ENCODE assay signal across 8 cellular contexts in genomic region chr12:40225984-40226602, GRCh38. TPM values are rescaled to one million over a fixed set of nuclear protein-coding genes. Genes with fewer than 3 reads are reported as not detected.
DNase-seq lines count a peak whose midpoint lies in the region; ATAC-seq and TF ChIP-seq lines count a peak whose summit lies in the region.

No MANE protein-coding gene starts in this region.

- no peak overlapping the region for H3K27ac ChIP-seq in skeletal muscle tissue (ENCODE audit: low read depth, low read length)

- peaks cover 0 to 13% (median 0%) of the 10 kb centered on the region in 3 donors for H3K4me1 ChIP-seq in skeletal muscle tissue (ENCODE audit: control insufficient read depth in 3 of 3, insufficient read depth in 3 of 3, low read length in 3 of 3)

- H3K4me3 ChIP-seq in skeletal muscle tissue (ENCODE audit: low read length in 3 of 3): peak overlapping the region; percentile 81 to 90 (median 84)

- ATAC-seq in GM19372 (IDR thresholded peaks at IDR 0.05; ENCODE audit: low read depth, unreplicated experiment) (peak; percentile 57), HG03103 (IDR thresholded peaks at IDR 0.05; ENCODE audit: low read depth, unreplicated experiment) (peak; percentile 84)

- DNase-seq in erythroblast (lab: John Stamatoyannopoulos, UW) (no peak), DMS114 treated with DMSO at 0.1 percent for 48 hours (lab: John Stamatoyannopoulos, UW; ENCODE audit: unreplicated experiment) (no peak), DMS 273 treated with DMSO at 0.1 percent for 48 hours (lab: John Stamatoyannopoulos, UW) (no peak)
- no peak for DNase-seq in activated T-cell treated with anti-CD3 and anti-CD28 coated beads, Interleukin-2, amount 50 U/mL, for 48 hours

- H3K27ac Mint-ChIP-seq in brain: peak overlapping the region in 1 of 5 experiments; percentile 82

- peaks cover 0 to 6% (median 3%) of the 10 kb centered on the region in 5 experiments for H3K9me3 Mint-ChIP-seq in brain

- no peaks in the 10 kb centered on the region for H3K36me3 Mint-ChIP-seq in brain

- TF ChIP-seq POLR2A in erythroblast (IDR thresholded peaks at IDR 0.05; ENCODE audit: low read length): no peak

- no peaks in the 10 kb centered on the region for H3K36me3 ChIP-seq in skeletal muscle tissue (ENCODE audit: control insufficient read depth in 3 of 3, insufficient read depth in 3 of 3, low read length in 3 of 3)

- H3K4me1 Mint-ChIP-seq in brain: peaks cover 11% of the 10 kb centered on the region

- peaks cover 23% of the 10 kb centered on the region for H3K27me3 Mint-ChIP-seq in brain

- H3K4me3 Mint-ChIP-seq in brain: peak overlapping the region in 4 of 5 experiments; percentile 75 to 88 (median 83)

- TF ChIP-seq CTCF in brain (conservative IDR thresholded peaks at IDR 0.05): no peak

- no peaks in the 10 kb centered on the region for H3K9me3 ChIP-seq in skeletal muscle tissue (ENCODE audit: control insufficient read depth in 3 of 3, low read length in 3 of 3)

- peak overlapping the region in 2 of 3 donors; percentile 86 to 91 for H3K9ac ChIP-seq in skeletal muscle tissue (ENCODE audit: low read depth in 1 of 3, low read length in 3 of 3)

- H3K27me3 ChIP-seq in skeletal muscle tissue (ENCODE audit: control insufficient read depth in 3 of 3, insufficient read depth in 3 of 3, low read length in 3 of 3): no peaks in the 10 kb centered on the region

RNA-seq across cellular contexts. Expression of gene LRRK2, which starts 1.3 kb away (rescaled TPM):
- 0.76 TPM for polyA plus RNA-seq in brain (ENCODE audit: insufficient read depth, low read depth, low replicate concordance)
- total RNA-seq in skeletal muscle tissue: 11.0 TPM
